Comparison of ENCODE assay signal across 11 cellular contexts in the genomic region with DNA sequence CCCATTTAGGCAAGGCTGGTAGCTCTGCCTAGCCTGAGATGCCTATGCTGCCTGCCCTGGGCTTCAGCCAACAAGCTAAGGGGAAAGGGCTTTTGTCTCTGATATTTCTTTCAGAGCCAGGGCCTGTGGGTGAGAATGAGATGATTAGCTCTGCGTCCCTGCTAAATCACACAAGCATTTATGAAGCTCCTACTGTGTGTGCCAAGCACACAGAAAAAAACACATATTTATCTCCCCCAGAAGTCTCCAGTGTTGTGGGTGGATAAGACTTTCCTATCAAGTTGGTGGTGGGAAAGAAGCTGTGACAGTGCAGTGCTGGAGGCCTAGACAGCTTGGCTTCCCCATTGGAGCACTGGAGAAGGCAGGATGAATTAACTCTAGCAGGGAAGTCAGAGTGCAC. TPM values are rescaled to one million over a fixed set of nuclear protein-coding genes. Genes with fewer than 3 reads are reported as not detected.
DNase-seq lines count a peak whose midpoint lies in the region; ATAC-seq and TF ChIP-seq lines count a peak whose summit lies in the region.
"Had no signal": no experiment of that assay in that cellular context is flagged by ENCODE, and none has a peak within 500 bp of the region (broad histone marks: within the 10 kb centered on the region; RNA-seq: fewer than 3 reads in every experiment).

No MANE protein-coding gene starts in this region.

- peak overlapping the region; percentile 98 for H3K27ac Mint-ChIP-seq in activated CD8-positive, alpha-beta memory T cell treated with anti-CD3 and anti-CD28 coated beads, Interleukin-2, amount 10 ng/mL, durations not matched to agents 7 days and 5 days

- H3K4me3 Mint-ChIP-seq in activated CD8-positive, alpha-beta memory T cell treated with anti-CD3 and anti-CD28 coated beads, Interleukin-2, amount 10 ng/mL, durations not matched to agents 7 days and 5 days, result peak overlapping the region; percentile 97

- H3K36me3 ChIP-seq in left lung (peaks cover 0 to 25% of the 10 kb centered on the region in 2 donors), thoracic aorta (no peaks in the 10 kb centered on the region)

- H3K4me1 Mint-ChIP-seq in activated CD8-positive, alpha-beta memory T cell treated with anti-CD3 and anti-CD28 coated beads, Interleukin-2, amount 10 ng/mL, durations not matched to agents 7 days and 5 days, result peaks cover 39% of the 10 kb centered on the region

- H3K4me3 ChIP-seq in left lung (peak overlapping the region in 1 of 2 donors; percentile 69), thoracic aorta (peak overlapping the region; percentile 72)

- H3K4me1 ChIP-seq in left lung, result peaks cover 29 to 69% of the 10 kb centered on the region in 2 donors
- peaks cover 12 to 40% of the 10 kb centered on the region in 2 donors for H3K4me1 ChIP-seq in thoracic aorta (ENCODE audit: control insufficient read depth in 1 of 2, low read depth in 2 of 2)

- H3K9me3 ChIP-seq in left lung (no peaks in the 10 kb centered on the region), thoracic aorta (no peaks in the 10 kb centered on the region)

- peak overlapping the region; percentile 67 for H3K27ac ChIP-seq in angular gyrus (ENCODE audit: low read depth, low read length)
- peak overlapping the region; percentile 95 to 98 for H3K27ac ChIP-seq in left lung
- peak overlapping the region; percentile 94 to 100 for H3K27ac ChIP-seq in thoracic aorta

- no peaks in the 10 kb centered on the region for H3K27me3 ChIP-seq in left lung
- H3K27me3 ChIP-seq in thoracic aorta (replicated peaks; ENCODE audit: insufficient read depth), result no peaks in the 10 kb centered on the region

- H3K36me3 Mint-ChIP-seq in activated CD8-positive, alpha-beta memory T cell treated with anti-CD3 and anti-CD28 coated beads, Interleukin-2, amount 10 ng/mL, durations not matched to agents 7 days and 5 days, result peaks cover 14% of the 10 kb centered on the region

- H3K9me3 Mint-ChIP-seq in activated CD8-positive, alpha-beta memory T cell treated with anti-CD3 and anti-CD28 coated beads, Interleukin-2, amount 10 ng/mL, durations not matched to agents 7 days and 5 days (ENCODE audit: low read depth), result no peaks in the 10 kb centered on the region

- CTCF ChIA-PET in activated CD8-positive, alpha-beta memory T cell treated with anti-CD3 and anti-CD28 coated beads, Interleukin-2, amount 10 ng/mL, durations not matched to agents 7 days and 5 days (lab: Charles Lee), result interaction anchor here (0.9 to 5.1 kb wide), 5 partner anchors 31 to 57 kb away, joined by 3 to 32 read pairs (median 22); partner anchors contain the start of gene KRTCAP2

- no peak for DNase-seq in activated CD8-positive, alpha-beta memory T cell treated with anti-CD3 and anti-CD28 coated beads, Interleukin-2, amount 10 ng/mL, durations not matched to agents 7 days and 5 days
- DNase-seq in activated CD8-positive, alpha-beta memory T cell treated with anti-CD3 and anti-CD28 coated beads, Interleukin-2, amount 50 U/mL, for 48 hours, result no peak
- DNase-seq in left lung, result no peak
- DNase-seq in thoracic aorta (ENCODE audit: low spot score), result no peak
- DNase-seq in hypothalamus (lab: John Stamatoyannopoulos, UW), result no peak
- no peak for DNase-seq in hippocampal formation (lab: John Stamatoyannopoulos, UW)
- DNase-seq in SW480 (ENCODE audit: low spot score), result no peak
- DNase-seq: cortex of kidney, HCEC 1CT, NCI-H774 had no signal

- no peak for ATAC-seq in activated CD8-positive, alpha-beta memory T cell treated with anti-CD3 and anti-CD28 coated beads, Interleukin-2, amount 10 ng/mL, durations not matched to agents 7 days and 5 days
- ATAC-seq in left lung (no peak), thoracic aorta (ENCODE audit: insufficient number of reproducible peaks, low FRiP score, low read depth) (no peak)

- peaks cover 2% of the 10 kb centered on the region for H3K27me3 Mint-ChIP-seq in activated CD8-positive, alpha-beta memory T cell treated with anti-CD3 and anti-CD28 coated beads, Interleukin-2, amount 10 ng/mL, durations not matched to agents 7 days and 5 days

- TF ChIP-seq CTCF in left lung (IDR thresholded peaks at IDR 0.05) (no peak), thoracic aorta (IDR thresholded peaks at IDR 0.05) (no peak)

- intact Hi-C loops in left lung (cut with DNase I), result no loop called here

RNA-seq across cellular contexts. Expression of gene SLC50A1, which starts 1.5 kb away (rescaled TPM):
- total RNA-seq in activated CD8-positive, alpha-beta memory T cell treated with anti-CD3 and anti-CD28 coated beads, Interleukin-2, amount 10 ng/mL, durations not matched to agents 7 days and 5 days, result 10 to 100 TPM; 39.8 to 41.2 TPM
- total RNA-seq in left lung (10 to 100 TPM; 46.6 to 64.6 TPM), thoracic aorta (10 to 100 TPM; 13.0 to 22.2 TPM)

RNA-seq across cellular contexts. Expression of gene DPM3, which starts 3.2 kb away (rescaled TPM):
- 10 to 100 TPM; 54.2 to 57.0 TPM for total RNA-seq in activated CD8-positive, alpha-beta memory T cell treated with anti-CD3 and anti-CD28 coated beads, Interleukin-2, amount 10 ng/mL, durations not matched to agents 7 days and 5 days
- total RNA-seq in left lung (10 to 100 TPM; 63.1 to 91.0 TPM), thoracic aorta (10 to 100 TPM; 28.8 to 68.6 TPM)

RNA-seq across cellular contexts. Expression of gene EFNA1, which starts 9.5 kb away (rescaled TPM):
- not detected for total RNA-seq in activated CD8-positive, alpha-beta memory T cell treated with anti-CD3 and anti-CD28 coated beads, Interleukin-2, amount 10 ng/mL, durations not matched to agents 7 days and 5 days
- total RNA-seq in left lung (100 to 1,000 TPM in 1 of 2 donors, 10 to 100 TPM in 1; 63.7 to 148 TPM), thoracic aorta (10 to 100 TPM in 1 of 2 donors, 1 to 10 TPM in 1; 4.6 to 15.4 TPM)

RNA-seq across cellular contexts. Expression of gene KRTCAP2, which starts 36.0 kb away (rescaled TPM):
- 100 to 1,000 TPM; 166 to 177 TPM for total RNA-seq in activated CD8-positive, alpha-beta memory T cell treated with anti-CD3 and anti-CD28 coated beads, Interleukin-2, amount 10 ng/mL, durations not matched to agents 7 days and 5 days
- 100 to 1,000 TPM; 176 to 184 TPM for total RNA-seq in left lung
- total RNA-seq in thoracic aorta, result 100 to 1,000 TPM; 106 to 112 TPM

RNA-seq across cellular contexts. Expression of gene TRIM46, which starts 36.5 kb away (rescaled TPM):
- 10 to 100 TPM; 11.2 to 16.1 TPM for total RNA-seq in activated CD8-positive, alpha-beta memory T cell treated with anti-CD3 and anti-CD28 coated beads, Interleukin-2, amount 10 ng/mL, durations not matched to agents 7 days and 5 days
- total RNA-seq in left lung, result under 1 TPM; 0.45 to 0.73 TPM
- total RNA-seq in thoracic aorta, result 1 to 10 TPM; 2.7 to 5.8 TPM

Comparison
In these comparisons a context has a peak if more than half of its experiments do, and no peak if none do; other contexts are left out.
1. RNA of gene EFNA1, which starts 9.5 kb away (total RNA-seq): 63.7 to 148 TPM in left lung and 4.6 to 15.4 TPM in thoracic aorta; not detected in activated CD8-positive, alpha-beta memory T cell treated with anti-CD3 and anti-CD28 coated beads, Interleukin-2, amount 10 ng/mL, durations not matched to agents 7 days and 5 days; every median in the first group is over 4 times any median in the second.
2. Peak in every context shown above with its lines, with median percentiles within 50 percentile points of each other: H3K27ac ChIP-seq.